Comparison of ENCODE assay signal across 22 cellular contexts in genomic region chr22:48980409-48980808, GRCh38.
"Had no signal": no experiment of that assay in that cellular context is flagged by ENCODE, and none has a peak within 500 bp of the region (broad histone marks: within the 10 kb centered on the region; RNA-seq: fewer than 3 reads in every experiment).

No MANE protein-coding gene starts in this region.

- H3K36me3 ChIP-seq: left ventricle myocardium inferior, neural progenitor cell, ovary, right atrium auricular region, right lobe of liver, tibial nerve, uterus had no signal

- H3K27me3 ChIP-seq: neural progenitor cell, ovary, right atrium auricular region, right lobe of liver, tibial nerve, uterus had no signal

- H3K4me3 ChIP-seq: left ventricle myocardium inferior, lung, neural progenitor cell, ovary, right atrium auricular region, right lobe of liver, smooth muscle cell, tibial nerve, uterus had no signal

- H3K4me1 ChIP-seq: left ventricle myocardium inferior, neural progenitor cell, right atrium auricular region, right lobe of liver, tibial nerve, uterus had no signal

- H3K9me3 ChIP-seq: ovary, right lobe of liver, uterus had no signal

- H3K27ac ChIP-seq: left ventricle myocardium inferior, neural progenitor cell, ovary, right atrium auricular region, right lobe of liver, tibial nerve, uterus had no signal

- DNase-seq: islet precursor cell; left ventricle myocardium inferior; mesendoderm; naive B cell; natural killer cell; nephron progenitor cell; ovary; right lobe of liver; stimulated activated CD4-positive, alpha-beta T cell treated with anti-CD3 and anti-CD28 coated beads, Interleukin-1b, Interleukin-23, amount 100 ng/mL, for 48 hours; stimulated activated CD4-positive, alpha-beta T cell treated with anti-CD3 and anti-CD28 coated beads, Interleukin-2, amount 100 ng/mL, for 48 hours; stimulated activated CD4-positive, alpha-beta T cell treated with anti-CD3 and anti-CD28 coated beads, Interleukin-4, amount 100 ng/mL, for 4 hours; stimulated activated CD8-positive, alpha-beta memory T cell treated with anti-CD3 and anti-CD28 coated beads, Interleukin-4, amount 100 ng/mL, for 48 hours; stimulated activated naive CD4-positive, alpha-beta T cell treated with Interleukin-2 at 50 U/mL for 16 hours; stimulated activated naive CD8-positive, alpha-beta T cell treated with anti-CD3 and anti-CD28 coated beads, Interleukin-15, amount 100 ng/mL, for 72 hours; substantia nigra; uterus had no signal

- H3K9ac ChIP-seq: neural progenitor cell had no signal

- H2AFZ ChIP-seq: neural progenitor cell had no signal

- H3K4me2 ChIP-seq: neural progenitor cell, smooth muscle cell had no signal

- ATAC-seq: natural killer cell; right lobe of liver; stimulated activated memory B cell treated with anti-CD40 and anti-IgM and Interleukin-4, amounts not matched to agents 10 μg/mL and 1 μg/mL and 100 μg/mL, for 72 hours; stimulated activated naive CD8-positive, alpha-beta T cell treated with anti-CD3 and anti-CD28 coated beads, Interleukin-15, amount 100 ng/mL, for 72 hours had no signal
